ENCODE assay signal across 8 cellular contexts in the genomic region with DNA sequence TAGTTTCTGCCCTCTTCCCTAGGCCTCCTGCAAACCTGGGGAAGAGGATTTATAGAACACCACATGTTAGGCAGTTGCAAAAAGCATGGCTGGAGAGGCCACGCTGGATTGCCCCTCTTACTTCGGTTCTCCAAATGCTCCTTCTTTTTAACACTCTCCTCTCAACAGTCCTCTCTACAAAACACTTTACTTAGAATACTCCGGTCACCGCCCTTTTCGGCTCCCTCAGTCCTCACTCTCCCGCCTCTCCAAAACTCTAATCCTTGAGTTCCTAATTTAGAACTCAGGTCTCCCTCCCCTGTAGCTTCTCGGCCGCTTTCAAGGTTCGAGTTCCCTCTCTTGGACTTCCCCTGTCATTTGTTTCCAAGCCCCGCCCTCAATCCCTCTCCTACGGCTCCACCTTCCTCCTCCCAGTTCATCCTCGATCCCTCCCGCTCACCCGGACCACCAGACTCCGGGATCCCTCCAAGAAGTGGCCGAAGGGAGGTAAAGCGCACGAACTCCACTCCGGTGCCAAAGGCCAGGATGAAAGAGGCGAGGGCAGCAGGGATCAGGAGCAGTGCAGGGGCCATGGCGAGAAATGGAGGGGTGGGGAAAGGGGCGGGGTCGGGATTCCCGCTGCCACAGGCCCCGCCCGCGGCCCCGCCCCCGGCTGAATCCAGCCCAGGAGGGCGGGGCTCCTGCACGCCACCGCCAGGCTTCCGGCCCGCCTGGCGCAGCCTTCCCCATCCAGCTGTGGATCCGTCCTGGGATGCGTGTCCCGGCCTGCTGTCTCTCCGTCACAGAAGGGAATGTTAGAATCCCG. TPM values are rescaled to one million over a fixed set of nuclear protein-coding genes. Genes with fewer than 3 reads are reported as not detected.
DNase-seq lines count a peak whose midpoint lies in the region; ATAC-seq and TF ChIP-seq lines count a peak whose summit lies in the region.

A gene with protein sequence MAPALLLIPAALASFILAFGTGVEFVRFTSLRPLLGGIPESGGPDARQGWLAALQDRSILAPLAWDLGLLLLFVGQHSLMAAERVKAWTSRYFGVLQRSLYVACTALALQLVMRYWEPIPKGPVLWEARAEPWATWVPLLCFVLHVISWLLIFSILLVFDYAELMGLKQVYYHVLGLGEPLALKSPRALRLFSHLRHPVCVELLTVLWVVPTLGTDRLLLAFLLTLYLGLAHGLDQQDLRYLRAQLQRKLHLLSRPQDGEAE (minus strand): TSS at position 582 of the 805 bp plus-strand sequence. CDS start 10 bp downstream, at position 572.

- intact Hi-C loops in activated CD4-positive, alpha-beta memory T cell treated with anti-CD3 and anti-CD28 coated beads for 36 hours (cut with micrococcal nuclease) = loop anchor here (1.0 kb wide), 1 partner anchor 11 kb away; no protein-coding TSS in a partner anchor
- intact Hi-C loops in right lobe of liver (cut with DNase I) = no loop called here

- peak; percentile 33 for TF ChIP-seq POLR2A in right lobe of liver (IDR thresholded peaks at IDR 0.05)

- DNase-seq in HS-5 (ENCODE audit: low read depth) (peak; percentile 77), NCI-H82 treated with DMSO at 0.1 percent for 48 hours (lab: John Stamatoyannopoulos, UW; ENCODE audit: unreplicated experiment) (peak; percentile 81), right lobe of liver (peak; percentile 89)
- DNase-seq in activated CD4-positive, alpha-beta memory T cell treated with anti-CD3 and anti-CD28 coated beads for 36 hours = peak; percentile 83
- DNase-seq in stimulated activated CD4-positive, alpha-beta T cell treated with anti-CD3 and anti-CD28 coated beads, Interleukin-4, amount 100 ng/mL, for 1 hour = peak; percentile 81

- H3K27ac ChIP-seq in duodenal mucosa (ENCODE audit: low read depth, low read length) (peak within 1 kb of the TSS; percentile 48), right lobe of liver (peak within 1 kb of the TSS; percentile 30 to 61 (median 59))

- CTCF ChIA-PET in activated CD4-positive, alpha-beta memory T cell treated with anti-CD3 and anti-CD28 coated beads for 36 hours (lab: Charles Lee) = interaction anchor here (0.6 to 2.4 kb wide), 6 partner anchors 9 to 41 kb away, joined by 3 to 16 read pairs (median 4); no protein-coding TSS in a partner anchor

- H3K4me1 Mint-ChIP-seq in activated CD4-positive, alpha-beta memory T cell treated with anti-CD3 and anti-CD28 coated beads for 36 hours (ENCODE audit: low read depth) = peaks cover 37% of the 10 kb centered on the region

- H3K9ac ChIP-seq in duodenal mucosa (ENCODE audit: low read depth in 1 of 2, low read length in 2 of 2) = peak within 1 kb of the TSS; percentile 60

- H3K4me3 Mint-ChIP-seq in activated CD4-positive, alpha-beta memory T cell treated with anti-CD3 and anti-CD28 coated beads for 36 hours = peak within 1 kb of the TSS; percentile 91

- H3K27me3 ChIP-seq in duodenal mucosa (ENCODE audit: control insufficient read depth in 1 of 2, insufficient read depth in 2 of 2, low read length in 2 of 2) = no peaks in the 10 kb centered on the region
- no peaks in the 10 kb centered on the region for H3K27me3 ChIP-seq in right lobe of liver

- POLR2A ChIA-PET in activated CD4-positive, alpha-beta memory T cell treated with anti-CD3 and anti-CD28 coated beads for 36 hours (lab: Charles Lee) = interaction anchor here (0.7 to 14.8 kb wide), 4 partner anchors 9 to 76 kb away, joined by 5 to 209 read pairs (median 7); a partner anchor contains a TSS

- H3K36me3 ChIP-seq in duodenal mucosa (ENCODE audit: control insufficient read depth in 1 of 2, insufficient read depth in 2 of 2, low read length in 2 of 2) = no peaks in the 10 kb centered on the region
- no peaks in the 10 kb centered on the region for H3K36me3 ChIP-seq in right lobe of liver

- H3K4me1 ChIP-seq in duodenal mucosa (ENCODE audit: control insufficient read depth in 1 of 2, insufficient read depth in 2 of 2, low read length in 2 of 2) (peaks cover 32% of the 10 kb centered on the region in 2 donors), right lobe of liver (peaks cover 0 to 28% (median 11%) of the 10 kb centered on the region in 4 donors)

- H3K9me3 ChIP-seq in duodenal mucosa (ENCODE audit: control insufficient read depth in 1 of 2, low read length in 2 of 2) (no peaks in the 10 kb centered on the region), right lobe of liver (no peaks in the 10 kb centered on the region)

- no peaks in the 10 kb centered on the region for H3K27me3 Mint-ChIP-seq in activated CD4-positive, alpha-beta memory T cell treated with anti-CD3 and anti-CD28 coated beads for 36 hours

- peak within 1 kb of the TSS; percentile 99 for H3K27ac Mint-ChIP-seq in activated CD4-positive, alpha-beta memory T cell treated with anti-CD3 and anti-CD28 coated beads for 36 hours

- H3K36me3 Mint-ChIP-seq in activated CD4-positive, alpha-beta memory T cell treated with anti-CD3 and anti-CD28 coated beads for 36 hours = peaks cover 16% of the 10 kb centered on the region

- H3K4me3 ChIP-seq in GM12875 (ENCODE audit: low read depth, low read length) = peak within 1 kb of the TSS; percentile 76
- peak within 1 kb of the TSS; percentile 91 to 95 for H3K4me3 ChIP-seq in duodenal mucosa (ENCODE audit: low read depth in 1 of 2, low read length in 2 of 2)
- H3K4me3 ChIP-seq in right lobe of liver = peak within 1 kb of the TSS; percentile 54 to 70 (median 62)

- ATAC-seq in right lobe of liver = peak; percentile 62 to 80 (median 79)
- ATAC-seq in HG03520 (IDR thresholded peaks at IDR 0.05; ENCODE audit: unreplicated experiment) = no peak

- H3K9me3 Mint-ChIP-seq in activated CD4-positive, alpha-beta memory T cell treated with anti-CD3 and anti-CD28 coated beads for 36 hours = no peaks in the 10 kb centered on the region

- TF ChIP-seq CTCF in GM12875 (IDR thresholded peaks at IDR 0.05; ENCODE audit: borderline replicate concordance, insufficient read depth, low read depth, low read length) (no peak), right lobe of liver (IDR thresholded peaks at IDR 0.05) (no peak)

- 1% methylated on average over 38 of the region's 40 CpGs for WGBS in right lobe of liver (ENCODE audit: insufficient coverage, low coverage, low lambda C conversion rate, missing lambda C conversion rate)

RNA-seq across cellular contexts. Expression of the gene that starts here (rescaled TPM):
- total RNA-seq in activated CD4-positive, alpha-beta memory T cell treated with anti-CD3 and anti-CD28 coated beads for 36 hours = 10 to 100 TPM; 31.6 to 32.7 TPM
- total RNA-seq in right lobe of liver = 1 to 10 TPM; 1.2 to 2.7 (median 1.9) TPM

Comparison
In these comparisons a context has a peak if more than half of its experiments do, and no peak if none do; other contexts are left out.
1. RNA of the gene that starts here (total RNA-seq): 31.6 to 32.7 TPM in activated CD4-positive, alpha-beta memory T cell treated with anti-CD3 and anti-CD28 coated beads for 36 hours; 1.2 to 2.7 TPM in right lobe of liver; every median in the first group is over 4 times any median in the second.
2. Peak in every context shown above with its lines, with median percentiles within 50 percentile points of each other: H3K4me3 ChIP-seq and DNase-seq.